Comparison of ENCODE assay signal across 11 cellular contexts in genomic region chr6:50780382-50780781, GRCh38. TPM values are rescaled to one million over a fixed set of nuclear protein-coding genes. Genes with fewer than 3 reads are reported as not detected.
"Had no signal": no experiment of that assay in that cellular context is flagged by ENCODE, and none has a peak within 500 bp of the region (broad histone marks: within the 10 kb centered on the region; RNA-seq: fewer than 3 reads in every experiment).

No MANE protein-coding gene starts in this region.

- FAIRE-seq: H54 had no signal

- H2AFZ ChIP-seq: GM23248, GM23338 had no signal

- H3K4me3 ChIP-seq: GM23248, GM23338, HAP-1 had no signal

- H3K9ac ChIP-seq: GM23248 had no signal

- DNase-seq: GM23248, GOT3, H7, H9, HCEC 1CT, HFFc6 had no signal

- ATAC-seq: GM23338, HCT116 had no signal

- H3K9me3 ChIP-seq: HAP-1 had no signal

- H3K4me2 ChIP-seq: GM23338 had no signal

- H3K4me1 ChIP-seq: HAP-1 had no signal

- H3K36me3 ChIP-seq: HAP-1 had no signal

- H3K27ac ChIP-seq: GM23248 had no signal

RNA-seq across cellular contexts. Expression of gene TFAP2B, which starts 38.3 kb away (rescaled TPM):
- total RNA-seq: GM23248, GM23338, H4, H7, H9, HFFc6 had no signal
- polyA plus RNA-seq: GM23248, GM23338 had no signal
